In genomic region chr5:10987881-10988504, GRCh38 we compare ENCODE assay signal across 7 cellular contexts.
DNase-seq lines count a peak whose midpoint lies in the region; ATAC-seq and TF ChIP-seq lines count a peak whose summit lies in the region.

No MANE protein-coding gene starts in this region.

- peak; percentile 84 for ATAC-seq in GM18499 (IDR thresholded peaks at IDR 0.05; ENCODE audit: insufficient read depth, unreplicated experiment)
- peak; percentile 53 for ATAC-seq in memory B cell (ENCODE audit: low read depth)

- no peak overlapping the region for H3K27ac Mint-ChIP-seq in HFFc6
- H3K27ac Mint-ChIP-seq in memory B cell, result no peak overlapping the region

- H3K4me1 Mint-ChIP-seq in HFFc6 (ENCODE audit: low read depth) (no peaks in the 10 kb centered on the region), memory B cell (peaks cover 8% of the 10 kb centered on the region)

- H3K36me3 Mint-ChIP-seq in HFFc6 (ENCODE audit: low read depth) (no peaks in the 10 kb centered on the region), memory B cell (no peaks in the 10 kb centered on the region)

- no peak for DNase-seq in HFFc6
- DNase-seq in NAMALWA (ENCODE audit: low spot score), result peak; percentile 61
- DNase-seq in activated CD4-positive, CD25-positive, alpha-beta regulatory T cell treated with anti-CD3 and anti-CD28 coated beads, Interleukin-2, amount 50 U/mL, for 16 hours (ENCODE audit: low read depth, low spot score), result peak; percentile 19
- DNase-seq in cerebellum (ENCODE audit: low spot score), result peak; percentile 13
- DNase-seq in memory B cell (ENCODE audit: low spot score in 2 of 2), result peak; percentile 18 to 32
- DNase-seq in stimulated activated CD8-positive, alpha-beta memory T cell treated with anti-CD3 and anti-CD28 coated beads, Interleukin-7, amount 100 ng/mL, for 4 hours (ENCODE audit: low read depth in 2 of 2), result peak; percentile 17 to 21

- H3K27me3 Mint-ChIP-seq in HFFc6 (ENCODE audit: insufficient read depth) (peaks cover 53% of the 10 kb centered on the region), memory B cell (peaks cover 18% of the 10 kb centered on the region)

- no peak overlapping the region for H3K4me3 Mint-ChIP-seq in HFFc6
- H3K4me3 Mint-ChIP-seq in memory B cell, result peak overlapping the region; percentile 4

- H3K9me3 Mint-ChIP-seq in HFFc6, result no peaks in the 10 kb centered on the region
- H3K9me3 Mint-ChIP-seq in memory B cell, result no peaks in the 10 kb centered on the region

- TF ChIP-seq CTCF in HFFc6 (IDR thresholded peaks at IDR 0.05), result peak; percentile 80
